ENCODE assay signal across 22 cellular contexts in genomic region chr5:97150401-97150800, GRCh38.
"Had no signal": no experiment of that assay in that cellular context is flagged by ENCODE, and none has a peak within 500 bp of the region (broad histone marks: within the 10 kb centered on the region; RNA-seq: fewer than 3 reads in every experiment).

No MANE protein-coding gene starts in this region.

- H3K36me3 ChIP-seq: colonic mucosa, esophagus squamous epithelium, gastrocnemius medialis, heart right ventricle, left lung, lower lobe of right lung had no signal

- H3K9me3 ChIP-seq: colonic mucosa, esophagus squamous epithelium, gastrocnemius medialis, heart right ventricle, left lung, lower lobe of right lung, mucosa of descending colon had no signal

- DNase-seq: colonic mucosa; cortex of kidney; effector CD8-positive, alpha-beta T cell; effector memory CD8-positive, alpha-beta T cell; endodermal cell; erythroblast; esophagus squamous epithelium; foreskin fibroblast; foreskin melanocyte; gastrocnemius medialis; glutamatergic neuron; head of caudate nucleus; heart right ventricle; hippocampal formation; left cardiac atrium; left lung; left ventricle myocardium superior; lower lobe of right lung; mesenchymal stem cell; mucosa of descending colon; naive thymus-derived CD4-positive, alpha-beta T cell had no signal

- H3K4me1 ChIP-seq: colonic mucosa, esophagus squamous epithelium, gastrocnemius medialis, heart right ventricle, left lung, lower lobe of right lung had no signal

- H3K4me3 ChIP-seq: colonic mucosa, esophagus squamous epithelium, gastrocnemius medialis, heart right ventricle, left lung, lower lobe of right lung, mucosa of descending colon had no signal

- H3K27ac ChIP-seq: colonic mucosa, epithelial cell of prostate, esophagus squamous epithelium, gastrocnemius medialis, heart right ventricle, left lung, lower lobe of right lung had no signal
